Comparison of ENCODE assay signal across 27 cellular contexts in genomic region chr2:149773006-149773405, GRCh38.
"Had no signal": no experiment of that assay in that cellular context is flagged by ENCODE, and none has a peak within 500 bp of the region (broad histone marks: within the 10 kb centered on the region; RNA-seq: fewer than 3 reads in every experiment).

No MANE protein-coding gene starts in this region.

- H3K27me3 Mint-ChIP-seq: central memory CD8-positive, alpha-beta T cell; memory B cell; naive B cell; natural killer cell treated with Interleukin-12 subunit alpha and Interleukin-12 subunit beta and Interleukin-15 and Interleukin-18, amount 100 ng/mL, for 72 hours; stimulated activated naive B cell treated with anti-CD40 and anti-IgM and Interleukin-4, amounts not matched to agents 10 μg/mL and 1 μg/mL and 100 μg/mL, for 72 hours; stimulated activated naive CD8-positive, alpha-beta T cell treated with anti-CD3 and anti-CD28 coated beads, Interleukin-15, Interleukin-2, amounts not matched to agents 100 ng/mL and 50 ng/mL, for 24 hours had no signal

- H3K4me1 ChIP-seq: heart left ventricle, lower lobe of right lung, prostate gland, right atrium auricular region, spleen, upper lobe of left lung had no signal

- FAIRE-seq: urothelium cell line had no signal

- DNase-seq: dermis blood vessel endothelial cell; effector memory CD4-positive, alpha-beta T cell; foreskin keratinocyte; heart left ventricle; kidney glomerular epithelial cell; left ventricle myocardium superior; lower lobe of right lung; mucosa of descending colon; naive B cell; sigmoid colon; spleen; stimulated activated naive B cell treated with anti-CD40 and anti-IgM and Interleukin-4, amounts not matched to agents 10 μg/mL and 1 μg/mL and 100 μg/mL, for 72 hours; upper lobe of left lung had no signal

- H3K27ac Mint-ChIP-seq: memory B cell; naive B cell; natural killer cell treated with Interleukin-12 subunit alpha and Interleukin-12 subunit beta and Interleukin-15 and Interleukin-18, amount 100 ng/mL, for 72 hours; stimulated activated naive B cell treated with anti-CD40 and anti-IgM and Interleukin-4, amounts not matched to agents 10 μg/mL and 1 μg/mL and 100 μg/mL, for 72 hours; stimulated activated naive CD8-positive, alpha-beta T cell treated with anti-CD3 and anti-CD28 coated beads, Interleukin-15, Interleukin-2, amounts not matched to agents 100 ng/mL and 50 ng/mL, for 24 hours had no signal

- H3K4me2 ChIP-seq: hepatocyte had no signal

- H3K36me3 Mint-ChIP-seq: memory B cell; naive B cell; natural killer cell treated with Interleukin-12 subunit alpha and Interleukin-12 subunit beta and Interleukin-15 and Interleukin-18, amount 100 ng/mL, for 72 hours; stimulated activated naive B cell treated with anti-CD40 and anti-IgM and Interleukin-4, amounts not matched to agents 10 μg/mL and 1 μg/mL and 100 μg/mL, for 72 hours had no signal

- H3K4me1 Mint-ChIP-seq: central memory CD8-positive, alpha-beta T cell; memory B cell; naive B cell; neural crest cell; stimulated activated naive B cell treated with anti-CD40 and anti-IgM and Interleukin-4, amounts not matched to agents 10 μg/mL and 1 μg/mL and 100 μg/mL, for 72 hours had no signal

- H3K36me3 ChIP-seq: gastroesophageal sphincter, heart left ventricle, lower lobe of right lung, neutrophil, prostate gland, right atrium auricular region, sigmoid colon, spleen, thoracic aorta, tibial nerve, upper lobe of left lung had no signal

- ATAC-seq: foreskin keratinocyte; gastroesophageal sphincter; heart left ventricle; left ventricle myocardium superior; lower lobe of right lung; mucosa of descending colon; natural killer cell treated with Interleukin-12 subunit alpha and Interleukin-12 subunit beta and Interleukin-15 and Interleukin-18, amount 100 ng/mL, for 72 hours; stimulated activated naive B cell treated with anti-CD40 and anti-IgM and Interleukin-4, amounts not matched to agents 10 μg/mL and 1 μg/mL and 100 μg/mL, for 72 hours had no signal

- H3K27ac ChIP-seq: coronary artery, foreskin keratinocyte, gastroesophageal sphincter, heart left ventricle, hepatocyte, lower lobe of right lung, neutrophil, prostate gland, right atrium auricular region, sigmoid colon, spleen, thoracic aorta, tibial nerve, upper lobe of left lung had no signal

- H3K4me3 Mint-ChIP-seq: central memory CD8-positive, alpha-beta T cell; memory B cell; naive B cell; natural killer cell treated with Interleukin-12 subunit alpha and Interleukin-12 subunit beta and Interleukin-15 and Interleukin-18, amount 100 ng/mL, for 72 hours; neural crest cell; stimulated activated naive B cell treated with anti-CD40 and anti-IgM and Interleukin-4, amounts not matched to agents 10 μg/mL and 1 μg/mL and 100 μg/mL, for 72 hours; stimulated activated naive CD8-positive, alpha-beta T cell treated with anti-CD3 and anti-CD28 coated beads, Interleukin-15, Interleukin-2, amounts not matched to agents 100 ng/mL and 50 ng/mL, for 24 hours had no signal

- H2AFZ ChIP-seq: hepatocyte had no signal

- H3K9me3 ChIP-seq: gastroesophageal sphincter, heart left ventricle, lower lobe of right lung, mucosa of descending colon, neutrophil, prostate gland, right atrium auricular region, sigmoid colon, spleen, thoracic aorta, tibial nerve, upper lobe of left lung had no signal

- H3K27me3 ChIP-seq: foreskin keratinocyte, gastroesophageal sphincter, heart left ventricle, hepatocyte, neutrophil, right atrium auricular region, sigmoid colon, spleen, tibial nerve, upper lobe of left lung had no signal

- H3K9me3 Mint-ChIP-seq: stimulated activated naive B cell treated with anti-CD40 and anti-IgM and Interleukin-4, amounts not matched to agents 10 μg/mL and 1 μg/mL and 100 μg/mL, for 72 hours had no signal

- H3K79me2 ChIP-seq: hepatocyte had no signal

- H3K4me3 ChIP-seq: coronary artery, gastroesophageal sphincter, heart left ventricle, hepatocyte, lower lobe of right lung, mucosa of descending colon, prostate gland, right atrium auricular region, sigmoid colon, spleen, thoracic aorta, tibial nerve, upper lobe of left lung had no signal
